Comparison of ENCODE assay signal across 17 cellular contexts in genomic region chr13:98065468-98065867, GRCh38.
A peak's percentile ranks its signal among the peaks of the same experiment; 100 is the strongest.
DNase-seq lines count a peak whose midpoint lies in the region; TF ChIP-seq lines count a peak whose summit lies in the region.
"Had no signal": no experiment of that assay in that cellular context is flagged by ENCODE, and none has a peak within 500 bp of the region (broad histone marks: within the 10 kb centered on the region; RNA-seq: fewer than 3 reads in every experiment).

No MANE protein-coding gene starts in this region.

- H3K27me3 ChIP-seq in A673 (replicated peaks; ENCODE audit: insufficient read depth, low read depth, low read length, poor library complexity) (no peaks in the 10 kb centered on the region), hepatocyte (no peaks in the 10 kb centered on the region)

- no peak overlapping the region for H3K4me3 ChIP-seq in A673 (ENCODE audit: low read depth, low read length, poor library complexity, severe bottlenecking)
- H3K4me3 ChIP-seq in hepatocyte, result no peak overlapping the region

- no peak overlapping the region for H3K4me3 Mint-ChIP-seq in HFFc6
- no peak overlapping the region for H3K4me3 Mint-ChIP-seq in type B pancreatic cell
- H3K4me3 Mint-ChIP-seq: B cell had no signal

- TF ChIP-seq CTCF in A673 (conservative IDR thresholded peaks at IDR 0.05; ENCODE audit: low read depth, low read length) (0 out of 2 replicates have a peak, but pooled peaks have one; percentile 13), HFFc6 (IDR thresholded peaks at IDR 0.05) (peak; percentile 40), VCaP (conservative IDR thresholded peaks at IDR 0.05) (peak; percentile 55), hepatocyte (IDR thresholded peaks at IDR 0.05; ENCODE audit: poor library complexity) (peak; percentile 15), type B pancreatic cell (conservative IDR thresholded peaks at IDR 0.05) (no peak)

- H3K4me2 ChIP-seq in hepatocyte, result no peak overlapping the region

- H3K9me3 Mint-ChIP-seq in HFFc6 (no peaks in the 10 kb centered on the region), type B pancreatic cell (no peaks in the 10 kb centered on the region)

- CTCF ChIA-PET in A673 (lab: Charles Lee), result no interaction called here

- peaks cover 9% of the 10 kb centered on the region for H3K4me1 ChIP-seq in A673 (ENCODE audit: insufficient read depth, low read length, poor library complexity, severe bottlenecking)
- no peaks in the 10 kb centered on the region for H3K4me1 ChIP-seq in hepatocyte (ENCODE audit: insufficient read depth)

- 43% methylated on average over 1 of the region's 1 CpG for WGBS in hepatocyte (ENCODE audit: low lambda C conversion rate, missing lambda C conversion rate)

- no peaks in the 10 kb centered on the region for H3K79me2 ChIP-seq in hepatocyte

- DNase-seq in A673 (ENCODE audit: low spot score), result no peak
- DNase-seq in HFFc6, result no peak
- no peak for DNase-seq in hepatocyte (ENCODE audit: low spot score)
- no peak for DNase-seq in type B pancreatic cell (ENCODE audit: extremely low spot score, unreplicated experiment)
- DNase-seq in GM03348 (ENCODE audit: low spot score), result no peak
- DNase-seq in NCI-H1930 (lab: John Stamatoyannopoulos, UW), result no peak
- DNase-seq: EL, GF-D8, KBM-7, NCI-H1092, NCI-H1436, NCI-H2029 treated with DMSO at 0.1 percent for 48 hours, NCI-H226, NCI-H510A treated with DMSO at 0.1 percent for 48 hours, NCI-H748 treated with DMSO at 0.1 percent for 48 hours had no signal

- no peaks in the 10 kb centered on the region; the same call in 1 of the 2 replicates for H3K4me1 Mint-ChIP-seq in HFFc6 (ENCODE audit: low read depth)
- H3K4me1 Mint-ChIP-seq in type B pancreatic cell (ENCODE audit: unreplicated experiment), result no peaks in the 10 kb centered on the region
- H3K4me1 Mint-ChIP-seq: B cell had no signal

- H3K36me3 Mint-ChIP-seq in HFFc6 (ENCODE audit: low read depth) (no peaks in the 10 kb centered on the region), type B pancreatic cell (no peaks in the 10 kb centered on the region)

- POLR2A ChIA-PET in A673 (lab: Charles Lee; ENCODE audit: low non-redundant PET), result no interaction called here

- H3K27me3 Mint-ChIP-seq in HFFc6 (ENCODE audit: insufficient read depth) (no peaks in the 10 kb centered on the region; the same call in none of the 2 replicates), type B pancreatic cell (no peaks in the 10 kb centered on the region)

- H3K9me2 ChIP-seq in hepatocyte (replicated peaks; ENCODE audit: insufficient read depth), result no peaks in the 10 kb centered on the region

- no peaks in the 10 kb centered on the region for H4K20me1 ChIP-seq in hepatocyte (ENCODE audit: insufficient read depth, poor library complexity, severe bottlenecking)

- no peak overlapping the region for H3K27ac ChIP-seq in A673 (ENCODE audit: low read depth, low read length, poor library complexity, severe bottlenecking)
- H3K27ac ChIP-seq in VCaP, result no peak overlapping the region
- no peak overlapping the region for H3K27ac ChIP-seq in hepatocyte

- no peaks in the 10 kb centered on the region for H3K9me3 ChIP-seq in A673 (ENCODE audit: low read depth, low read length, poor library complexity, severe bottlenecking)
- H3K9me3 ChIP-seq in hepatocyte (ENCODE audit: low read depth), result no peaks in the 10 kb centered on the region

- H2AFZ ChIP-seq in hepatocyte, result no peak overlapping the region

- no TSS peak for BruUV-seq in A673 (replicated peaks; lab: Mats Ljungman, UMichigan)

- no peak overlapping the region for H3K27ac Mint-ChIP-seq in HFFc6
- H3K27ac Mint-ChIP-seq in type B pancreatic cell, result no peak overlapping the region
- H3K27ac Mint-ChIP-seq: B cell had no signal

- H3K36me3 ChIP-seq in A673 (ENCODE audit: insufficient read depth, low read length, poor library complexity, severe bottlenecking) (no peaks in the 10 kb centered on the region), hepatocyte (replicated peaks; ENCODE audit: insufficient read depth, low read depth) (no peaks in the 10 kb centered on the region)

- intact Hi-C loops in A673 (cut with micrococcal nuclease; ENCODE audit: unreplicated experiment), result no loop called here
